ENCODE assay signal across 21 cellular contexts in the genomic region with DNA sequence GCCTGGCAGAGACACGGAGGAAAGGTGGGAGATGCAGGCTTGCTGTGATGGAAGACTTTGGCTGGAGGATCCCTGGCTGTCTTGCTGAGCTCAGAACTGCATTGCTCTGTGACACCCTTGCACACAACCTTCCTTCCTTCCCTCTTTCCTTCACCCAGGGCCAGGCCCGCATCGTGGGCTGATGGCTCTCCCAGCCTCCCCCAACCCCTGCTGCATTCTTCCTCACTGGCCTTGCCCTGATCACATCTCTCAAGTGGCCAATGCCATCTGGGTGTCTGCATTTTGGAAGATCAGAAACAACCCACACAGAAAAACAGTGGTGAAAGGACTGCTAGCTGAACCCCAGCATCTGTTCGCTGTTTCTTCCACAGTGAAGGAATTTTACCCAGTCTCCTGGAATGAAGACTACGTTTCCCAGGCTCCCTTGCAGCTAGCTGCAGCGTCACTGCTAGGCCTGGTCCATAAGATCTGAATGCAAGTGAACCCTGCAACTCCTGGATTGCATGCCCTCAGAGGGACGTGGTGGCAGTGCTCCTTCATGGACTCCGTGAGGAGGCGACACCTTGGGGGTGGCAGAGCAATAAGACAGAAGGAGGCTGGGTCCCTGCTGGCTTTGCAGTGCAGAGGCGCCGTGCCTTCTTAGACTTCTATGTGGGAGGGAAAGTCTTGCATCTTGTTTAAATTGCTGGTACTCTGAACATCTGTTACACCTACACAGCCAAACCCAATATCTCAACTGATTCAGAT.
DNase-seq lines count a peak whose midpoint lies in the region; ATAC-seq and TF ChIP-seq lines count a peak whose summit lies in the region.
"Had no signal": no experiment of that assay in that cellular context is flagged by ENCODE, and none has a peak within 500 bp of the region (broad histone marks: within the 10 kb centered on the region; RNA-seq: fewer than 3 reads in every experiment).

No MANE protein-coding gene starts in this region.

- peak; percentile 14 for DNase-seq in activated naive CD4-positive, alpha-beta T cell treated with Interleukin-2 at 50 U/mL for 16 hours
- DNase-seq in activated naive CD4-positive, alpha-beta T cell treated with anti-CD3 and anti-CD28 coated beads for 36 hours: no peak
- DNase-seq in H7: peak; percentile 54
- DNase-seq in activated CD4-positive, alpha-beta memory T cell treated with anti-CD3 and anti-CD28 coated beads, Interleukin-2, amount 10 ng/mL, durations not matched to agents 7 days and 5 days: no peak
- DNase-seq in trophoblast cell: no peak
- DNase-seq in natural killer cell: no peak
- no peak for DNase-seq in HK-2 (ENCODE audit: unreplicated experiment)
- DNase-seq: Calu3, cortex of kidney, GM23248, heart right ventricle, immature natural killer cell, Kasumi-1, NCI-H1092 treated with DMSO at 0.1 percent for 48 hours, NCI-H2081 treated with DMSO at 0.1 percent for 48 hours, NCI-H526, Right ventricle myocardium superior, transverse colon, WERI-Rb-1 had no signal

- H3K4ac ChIP-seq in trophoblast cell (ENCODE audit: low read depth, low read length): no peak overlapping the region

- no peak overlapping the region for H2AFZ ChIP-seq in trophoblast cell (ENCODE audit: insufficient read depth, low read length, poor library complexity)
- H2AFZ ChIP-seq: GM23248 had no signal

- H3K36me3 ChIP-seq in H7 (replicated peaks; ENCODE audit: control insufficient read depth, insufficient read depth, low read length) (no peaks in the 10 kb centered on the region; the same call in 1 of the 2 replicates), trophoblast cell (ENCODE audit: control insufficient read depth in 1 of 2, insufficient read depth in 2 of 2, low read length in 2 of 2) (no peaks in the 10 kb centered on the region)
- H3K36me3 ChIP-seq: heart right ventricle, transverse colon, WERI-Rb-1 had no signal

- H2BK120ac ChIP-seq in trophoblast cell (ENCODE audit: insufficient read depth, low read length, poor library complexity): no peak overlapping the region

- no peak overlapping the region for H4K12ac ChIP-seq in trophoblast cell (ENCODE audit: low read depth, low read length)

- H3K79me2 ChIP-seq in trophoblast cell (ENCODE audit: control insufficient read depth, insufficient read depth, low read length, poor library complexity): no peaks in the 10 kb centered on the region

- no peaks in the 10 kb centered on the region for H3K9me3 Mint-ChIP-seq in activated naive CD4-positive, alpha-beta T cell treated with anti-CD3 and anti-CD28 coated beads for 36 hours
- H3K9me3 Mint-ChIP-seq in activated CD4-positive, alpha-beta memory T cell treated with anti-CD3 and anti-CD28 coated beads, Interleukin-2, amount 10 ng/mL, durations not matched to agents 7 days and 5 days: no peaks in the 10 kb centered on the region
- no peaks in the 10 kb centered on the region for H3K9me3 Mint-ChIP-seq in natural killer cell
- H3K9me3 Mint-ChIP-seq: immature natural killer cell had no signal

- no peak overlapping the region for H3K4me3 Mint-ChIP-seq in activated naive CD4-positive, alpha-beta T cell treated with anti-CD3 and anti-CD28 coated beads for 36 hours
- no peak overlapping the region for H3K4me3 Mint-ChIP-seq in activated CD4-positive, alpha-beta memory T cell treated with anti-CD3 and anti-CD28 coated beads, Interleukin-2, amount 10 ng/mL, durations not matched to agents 7 days and 5 days
- H3K4me3 Mint-ChIP-seq in natural killer cell: no peak overlapping the region
- H3K4me3 Mint-ChIP-seq: brain had no signal

- no peak overlapping the region for H3K18ac ChIP-seq in trophoblast cell (ENCODE audit: low read length)

- H3K79me1 ChIP-seq in trophoblast cell (ENCODE audit: low read length): no peaks in the 10 kb centered on the region

- intact Hi-C loops in activated naive CD4-positive, alpha-beta T cell treated with anti-CD3 and anti-CD28 coated beads for 36 hours (cut with micrococcal nuclease): loop anchor here (1.0 to 10.0 kb wide), 2 partner anchors 29 to 235 kb away; a partner anchor contains a TSS
- intact Hi-C loops in natural killer cell (cut with micrococcal nuclease): no loop called here

- no CpG with 5 or more reads among the region's 11 CpGs for WGBS in trophoblast cell (ENCODE audit: extremely low coverage, insufficient coverage, insufficient read length)

- POLR2A ChIA-PET in activated CD4-positive, alpha-beta memory T cell treated with anti-CD3 and anti-CD28 coated beads, Interleukin-2, amount 10 ng/mL, durations not matched to agents 7 days and 5 days (lab: Charles Lee): interaction anchor here (1.1 to 3.1 kb wide), 10 partner anchors 15 to 133 kb away, joined by 3 to 12 read pairs (median 6); a partner anchor contains a TSS

- no peak for TF ChIP-seq CTCF in natural killer cell (IDR thresholded peaks at IDR 0.05)

- H3K4me3 ChIP-seq in H7 (ENCODE audit: insufficient read depth, low read depth, low read length) (no peak overlapping the region), trophoblast cell (ENCODE audit: low read depth, low read length) (peak overlapping the region; percentile 8)
- H3K4me3 ChIP-seq: GM23248, heart right ventricle, transverse colon had no signal

- H4K91ac ChIP-seq in trophoblast cell (ENCODE audit: low read depth, low read length): peak overlapping the region; percentile 12

- H3K9ac ChIP-seq in trophoblast cell (ENCODE audit: low read length): no peak overlapping the region
- H3K9ac ChIP-seq: GM23248 had no signal

- H3K4me1 Mint-ChIP-seq in activated naive CD4-positive, alpha-beta T cell treated with anti-CD3 and anti-CD28 coated beads for 36 hours (ENCODE audit: low read depth): peaks cover 35% of the 10 kb centered on the region
- H3K4me1 Mint-ChIP-seq in activated CD4-positive, alpha-beta memory T cell treated with anti-CD3 and anti-CD28 coated beads, Interleukin-2, amount 10 ng/mL, durations not matched to agents 7 days and 5 days: peaks cover 74% of the 10 kb centered on the region
- peaks cover 21 to 49% of the 10 kb centered on the region in 2 donors for H3K4me1 Mint-ChIP-seq in natural killer cell

- no peaks in the 10 kb centered on the region for H3K4me1 ChIP-seq in trophoblast cell (ENCODE audit: control insufficient read depth in 1 of 2, insufficient read depth in 2 of 2, low read length in 2 of 2)
- H3K4me1 ChIP-seq: transverse colon had no signal

- no peak overlapping the region for H2BK12ac ChIP-seq in trophoblast cell (ENCODE audit: low read length)

- H3K23ac ChIP-seq in trophoblast cell (ENCODE audit: low read length): no peak overlapping the region

- no peak overlapping the region for H3K4me2 ChIP-seq in trophoblast cell (ENCODE audit: low read length)

- H3K27ac ChIP-seq in trophoblast cell (ENCODE audit: low read depth, low read length): no peak overlapping the region
- H3K27ac ChIP-seq: GM23248, heart right ventricle, transverse colon, WERI-Rb-1 had no signal

- H2BK5ac ChIP-seq in trophoblast cell (ENCODE audit: low read depth, low read length, poor library complexity): no peak overlapping the region

- peaks cover 2% of the 10 kb centered on the region for H3K9me3 ChIP-seq in trophoblast cell (ENCODE audit: insufficient read depth, low read depth, low read length)
- H3K9me3 ChIP-seq: transverse colon had no signal

- H3K27ac Mint-ChIP-seq in activated naive CD4-positive, alpha-beta T cell treated with anti-CD3 and anti-CD28 coated beads for 36 hours: no peak overlapping the region
- peak overlapping the region; percentile 79 for H3K27ac Mint-ChIP-seq in activated CD4-positive, alpha-beta memory T cell treated with anti-CD3 and anti-CD28 coated beads, Interleukin-2, amount 10 ng/mL, durations not matched to agents 7 days and 5 days
- peak overlapping the region in 1 of 2 donors; percentile 35 for H3K27ac Mint-ChIP-seq in natural killer cell

- no peaks in the 10 kb centered on the region for H3K36me3 Mint-ChIP-seq in activated naive CD4-positive, alpha-beta T cell treated with anti-CD3 and anti-CD28 coated beads for 36 hours (ENCODE audit: low read depth)
- peaks cover 4% of the 10 kb centered on the region for H3K36me3 Mint-ChIP-seq in activated CD4-positive, alpha-beta memory T cell treated with anti-CD3 and anti-CD28 coated beads, Interleukin-2, amount 10 ng/mL, durations not matched to agents 7 days and 5 days (ENCODE audit: low read depth)
- H3K36me3 Mint-ChIP-seq in natural killer cell: no peaks in the 10 kb centered on the region
- H3K36me3 Mint-ChIP-seq: brain, immature natural killer cell had no signal

- ATAC-seq in HG02884 (IDR thresholded peaks at IDR 0.05; ENCODE audit: unreplicated experiment) (no peak), natural killer cell (no peak)
- ATAC-seq: heart right ventricle had no signal

- H3K27me3 Mint-ChIP-seq in activated naive CD4-positive, alpha-beta T cell treated with anti-CD3 and anti-CD28 coated beads for 36 hours (ENCODE audit: low read depth): no peaks in the 10 kb centered on the region
- no peaks in the 10 kb centered on the region for H3K27me3 Mint-ChIP-seq in activated CD4-positive, alpha-beta memory T cell treated with anti-CD3 and anti-CD28 coated beads, Interleukin-2, amount 10 ng/mL, durations not matched to agents 7 days and 5 days
- no peaks in the 10 kb centered on the region for H3K27me3 Mint-ChIP-seq in natural killer cell (ENCODE audit: low read depth in 2 of 2)

- H3K27me3 ChIP-seq in H7 (ENCODE audit: control insufficient read depth, insufficient read depth, low read length) (no peaks in the 10 kb centered on the region), trophoblast cell (ENCODE audit: insufficient read depth, low read length) (no peaks in the 10 kb centered on the region)
- H3K27me3 ChIP-seq: heart right ventricle, transverse colon had no signal

- CTCF ChIA-PET in activated naive CD4-positive, alpha-beta T cell treated with anti-CD3 and anti-CD28 coated beads for 36 hours (lab: Charles Lee): no interaction called here
- CTCF ChIA-PET in activated CD4-positive, alpha-beta memory T cell treated with anti-CD3 and anti-CD28 coated beads, Interleukin-2, amount 10 ng/mL, durations not matched to agents 7 days and 5 days (lab: Charles Lee): interaction anchor here (1.1 to 1.3 kb wide), 2 partner anchors 52 to 95 kb away, joined by 3 read pairs; no protein-coding TSS in a partner anchor

- H3K14ac ChIP-seq in trophoblast cell (ENCODE audit: low read length): no peak overlapping the region

- no peak overlapping the region for H4K8ac ChIP-seq in trophoblast cell (ENCODE audit: low read depth, low read length)

- H2AK5ac ChIP-seq in trophoblast cell (ENCODE audit: low read length): no peak overlapping the region

Comparison
In these comparisons a context has a peak if more than half of its experiments do, and no peak if none do; other contexts are left out.
1. DNase-seq: peak in activated naive CD4-positive, alpha-beta T cell treated with Interleukin-2 at 50 U/mL for 16 hours (single experiment) and H7 (single experiment); none in activated naive CD4-positive, alpha-beta T cell treated with anti-CD3 and anti-CD28 coated beads for 36 hours (single experiment), activated CD4-positive, alpha-beta memory T cell treated with anti-CD3 and anti-CD28 coated beads, Interleukin-2, amount 10 ng/mL, durations not matched to agents 7 days and 5 days (single experiment), trophoblast cell (0 of 2), natural killer cell (single experiment) and HK-2 (single experiment).